In the genomic region with DNA sequence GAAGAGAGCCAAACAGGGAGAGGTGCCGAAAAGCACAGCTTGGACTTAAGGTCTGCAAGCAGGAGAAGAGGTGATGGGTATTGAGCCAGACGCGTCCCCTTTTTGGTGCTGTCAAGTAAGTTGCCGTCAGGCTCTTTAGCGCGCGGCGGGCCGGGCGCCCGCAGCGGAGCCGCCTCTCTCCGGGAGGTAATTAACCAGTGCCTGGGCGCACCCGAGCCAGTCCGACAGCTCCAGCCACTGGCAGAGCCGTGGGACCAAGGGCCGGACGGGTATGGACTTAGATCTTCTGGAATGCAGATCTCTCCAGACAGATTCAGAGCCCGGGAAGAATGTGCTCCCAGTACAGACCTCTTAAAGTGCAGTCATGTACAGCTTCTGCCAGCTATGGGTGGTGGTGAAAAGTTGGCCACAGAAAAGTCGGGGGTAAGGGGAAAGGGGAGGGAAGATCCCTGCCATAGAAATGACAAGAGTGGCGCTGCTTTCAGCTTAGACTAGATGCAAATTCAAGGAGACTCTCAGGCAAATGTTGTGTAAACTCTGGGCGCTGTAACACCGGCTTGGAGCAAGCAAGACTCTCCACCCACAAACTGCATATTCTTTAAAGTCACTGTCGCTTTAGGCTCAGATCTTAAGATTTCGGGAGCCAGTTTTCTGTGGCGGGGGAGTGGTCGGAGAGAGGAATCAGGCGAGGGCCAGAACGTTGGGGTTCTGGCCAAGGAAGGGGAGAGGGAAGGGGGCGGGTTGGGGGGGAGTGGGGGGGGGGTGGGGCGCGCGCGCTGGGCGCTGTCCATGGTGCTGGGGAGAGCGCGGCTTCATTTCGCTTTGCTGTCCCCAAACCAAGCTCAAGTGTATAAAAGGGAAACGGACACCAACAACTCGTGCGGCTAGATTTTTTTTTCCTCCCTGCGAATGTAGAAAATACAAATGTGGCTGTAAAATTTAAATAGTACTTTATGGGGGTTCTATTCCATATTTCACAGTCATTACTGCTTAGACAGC, we compare ENCODE assay signal across 2 cellular contexts.
TF ChIP-seq lines count a peak whose summit lies in the region.

No MANE protein-coding gene starts in this region.

TF ChIP-seq in A549, 52 proteins besides CTCF, POLR2A, EP300 and RAD21 (continued from another document):
- TF ChIP-seq, protein P1, sequence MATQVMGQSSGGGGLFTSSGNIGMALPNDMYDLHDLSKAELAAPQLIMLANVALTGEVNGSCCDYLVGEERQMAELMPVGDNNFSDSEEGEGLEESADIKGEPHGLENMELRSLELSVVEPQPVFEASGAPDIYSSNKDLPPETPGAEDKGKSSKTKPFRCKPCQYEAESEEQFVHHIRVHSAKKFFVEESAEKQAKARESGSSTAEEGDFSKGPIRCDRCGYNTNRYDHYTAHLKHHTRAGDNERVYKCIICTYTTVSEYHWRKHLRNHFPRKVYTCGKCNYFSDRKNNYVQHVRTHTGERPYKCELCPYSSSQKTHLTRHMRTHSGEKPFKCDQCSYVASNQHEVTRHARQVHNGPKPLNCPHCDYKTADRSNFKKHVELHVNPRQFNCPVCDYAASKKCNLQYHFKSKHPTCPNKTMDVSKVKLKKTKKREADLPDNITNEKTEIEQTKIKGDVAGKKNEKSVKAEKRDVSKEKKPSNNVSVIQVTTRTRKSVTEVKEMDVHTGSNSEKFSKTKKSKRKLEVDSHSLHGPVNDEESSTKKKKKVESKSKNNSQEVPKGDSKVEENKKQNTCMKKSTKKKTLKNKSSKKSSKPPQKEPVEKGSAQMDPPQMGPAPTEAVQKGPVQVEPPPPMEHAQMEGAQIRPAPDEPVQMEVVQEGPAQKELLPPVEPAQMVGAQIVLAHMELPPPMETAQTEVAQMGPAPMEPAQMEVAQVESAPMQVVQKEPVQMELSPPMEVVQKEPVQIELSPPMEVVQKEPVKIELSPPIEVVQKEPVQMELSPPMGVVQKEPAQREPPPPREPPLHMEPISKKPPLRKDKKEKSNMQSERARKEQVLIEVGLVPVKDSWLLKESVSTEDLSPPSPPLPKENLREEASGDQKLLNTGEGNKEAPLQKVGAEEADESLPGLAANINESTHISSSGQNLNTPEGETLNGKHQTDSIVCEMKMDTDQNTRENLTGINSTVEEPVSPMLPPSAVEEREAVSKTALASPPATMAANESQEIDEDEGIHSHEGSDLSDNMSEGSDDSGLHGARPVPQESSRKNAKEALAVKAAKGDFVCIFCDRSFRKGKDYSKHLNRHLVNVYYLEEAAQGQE (IDR thresholded peaks at IDR 0.05), result peak; percentile 84
- TF ChIP-seq TP53 (CRISPR knock-in tag; IDR thresholded peaks at IDR 0.05) (no peak), ZC3H11A (IDR thresholded peaks at IDR 0.05) (no peak), SREBF2 (IDR thresholded peaks at IDR 0.05) (no peak), EHF (CRISPR knock-in tag; IDR thresholded peaks at IDR 0.05) (no peak), KDM5A (IDR thresholded peaks at IDR 0.05) (no peak), ZSCAN20 (CRISPR knock-in tag; IDR thresholded peaks at IDR 0.05) (no peak), CBX8 (IDR thresholded peaks at IDR 0.05) (peak; percentile 22; the same call in 1 of the 2 replicates)

TF ChIP-seq in GM23338, 12 proteins besides CTCF, POLR2A, EP300 and RAD21 (continued from another document):
- TF ChIP-seq, protein P2, sequence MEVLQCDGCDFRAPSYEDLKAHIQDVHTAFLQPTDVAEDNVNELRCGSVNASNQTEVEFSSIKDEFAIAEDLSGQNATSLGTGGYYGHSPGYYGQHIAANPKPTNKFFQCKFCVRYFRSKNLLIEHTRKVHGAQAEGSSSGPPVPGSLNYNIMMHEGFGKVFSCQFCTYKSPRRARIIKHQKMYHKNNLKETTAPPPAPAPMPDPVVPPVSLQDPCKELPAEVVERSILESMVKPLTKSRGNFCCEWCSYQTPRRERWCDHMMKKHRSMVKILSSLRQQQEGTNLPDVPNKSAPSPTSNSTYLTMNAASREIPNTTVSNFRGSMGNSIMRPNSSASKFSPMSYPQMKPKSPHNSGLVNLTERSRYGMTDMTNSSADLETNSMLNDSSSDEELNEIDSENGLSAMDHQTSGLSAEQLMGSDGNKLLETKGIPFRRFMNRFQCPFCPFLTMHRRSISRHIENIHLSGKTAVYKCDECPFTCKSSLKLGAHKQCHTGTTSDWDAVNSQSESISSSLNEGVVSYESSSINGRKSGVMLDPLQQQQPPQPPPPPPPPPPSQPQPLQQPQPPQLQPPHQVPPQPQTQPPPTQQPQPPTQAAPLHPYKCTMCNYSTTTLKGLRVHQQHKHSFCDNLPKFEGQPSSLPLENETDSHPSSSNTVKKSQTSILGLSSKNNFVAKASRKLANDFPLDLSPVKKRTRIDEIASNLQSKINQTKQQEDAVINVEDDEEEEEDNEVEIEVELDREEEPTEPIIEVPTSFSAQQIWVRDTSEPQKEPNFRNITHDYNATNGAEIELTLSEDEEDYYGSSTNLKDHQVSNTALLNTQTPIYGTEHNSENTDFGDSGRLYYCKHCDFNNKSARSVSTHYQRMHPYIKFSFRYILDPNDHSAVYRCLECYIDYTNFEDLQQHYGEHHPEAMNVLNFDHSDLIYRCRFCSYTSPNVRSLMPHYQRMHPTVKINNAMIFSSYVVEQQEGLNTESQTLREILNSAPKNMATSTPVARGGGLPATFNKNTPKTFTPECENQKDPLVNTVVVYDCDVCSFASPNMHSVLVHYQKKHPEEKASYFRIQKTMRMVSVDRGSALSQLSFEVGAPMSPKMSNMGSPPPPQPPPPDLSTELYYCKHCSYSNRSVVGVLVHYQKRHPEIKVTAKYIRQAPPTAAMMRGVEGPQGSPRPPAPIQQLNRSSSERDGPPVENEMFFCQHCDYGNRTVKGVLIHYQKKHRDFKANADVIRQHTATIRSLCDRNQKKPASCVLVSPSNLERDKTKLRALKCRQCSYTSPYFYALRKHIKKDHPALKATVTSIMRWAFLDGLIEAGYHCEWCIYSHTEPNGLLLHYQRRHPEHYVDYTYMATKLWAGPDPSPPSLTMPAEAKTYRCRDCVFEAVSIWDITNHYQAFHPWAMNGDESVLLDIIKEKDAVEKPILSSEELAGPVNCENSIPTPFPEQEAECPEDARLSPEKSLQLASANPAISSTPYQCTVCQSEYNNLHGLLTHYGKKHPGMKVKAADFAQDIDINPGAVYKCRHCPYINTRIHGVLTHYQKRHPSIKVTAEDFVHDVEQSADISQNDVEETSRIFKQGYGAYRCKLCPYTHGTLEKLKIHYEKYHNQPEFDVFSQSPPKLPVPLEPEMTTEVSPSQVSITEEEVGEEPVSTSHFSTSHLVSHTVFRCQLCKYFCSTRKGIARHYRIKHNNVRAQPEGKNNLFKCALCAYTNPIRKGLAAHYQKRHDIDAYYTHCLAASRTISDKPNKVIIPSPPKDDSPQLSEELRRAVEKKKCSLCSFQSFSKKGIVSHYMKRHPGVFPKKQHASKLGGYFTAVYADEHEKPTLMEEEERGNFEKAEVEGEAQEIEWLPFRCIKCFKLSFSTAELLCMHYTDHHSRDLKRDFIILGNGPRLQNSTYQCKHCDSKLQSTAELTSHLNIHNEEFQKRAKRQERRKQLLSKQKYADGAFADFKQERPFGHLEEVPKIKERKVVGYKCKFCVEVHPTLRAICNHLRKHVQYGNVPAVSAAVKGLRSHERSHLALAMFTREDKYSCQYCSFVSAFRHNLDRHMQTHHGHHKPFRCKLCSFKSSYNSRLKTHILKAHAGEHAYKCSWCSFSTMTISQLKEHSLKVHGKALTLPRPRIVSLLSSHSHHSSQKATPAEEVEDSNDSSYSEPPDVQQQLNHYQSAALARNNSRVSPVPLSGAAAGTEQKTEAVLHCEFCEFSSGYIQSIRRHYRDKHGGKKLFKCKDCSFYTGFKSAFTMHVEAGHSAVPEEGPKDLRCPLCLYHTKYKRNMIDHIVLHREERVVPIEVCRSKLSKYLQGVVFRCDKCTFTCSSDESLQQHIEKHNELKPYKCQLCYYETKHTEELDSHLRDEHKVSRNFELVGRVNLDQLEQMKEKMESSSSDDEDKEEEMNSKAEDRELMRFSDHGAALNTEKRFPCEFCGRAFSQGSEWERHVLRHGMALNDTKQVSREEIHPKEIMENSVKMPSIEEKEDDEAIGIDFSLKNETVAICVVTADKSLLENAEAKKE (CRISPR knock-in tag; IDR thresholded peaks at IDR 0.05), result no peak
- TF ChIP-seq, protein P3, sequence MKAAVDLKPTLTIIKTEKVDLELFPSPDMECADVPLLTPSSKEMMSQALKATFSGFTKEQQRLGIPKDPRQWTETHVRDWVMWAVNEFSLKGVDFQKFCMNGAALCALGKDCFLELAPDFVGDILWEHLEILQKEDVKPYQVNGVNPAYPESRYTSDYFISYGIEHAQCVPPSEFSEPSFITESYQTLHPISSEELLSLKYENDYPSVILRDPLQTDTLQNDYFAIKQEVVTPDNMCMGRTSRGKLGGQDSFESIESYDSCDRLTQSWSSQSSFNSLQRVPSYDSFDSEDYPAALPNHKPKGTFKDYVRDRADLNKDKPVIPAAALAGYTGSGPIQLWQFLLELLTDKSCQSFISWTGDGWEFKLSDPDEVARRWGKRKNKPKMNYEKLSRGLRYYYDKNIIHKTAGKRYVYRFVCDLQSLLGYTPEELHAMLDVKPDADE (IDR thresholded peaks at IDR 0.05), result no peak
- TF ChIP-seq NANOG (IDR thresholded peaks at IDR 0.05; ENCODE audit: borderline replicate concordance) (no peak), CREB1 (CRISPR knock-in tag; IDR thresholded peaks at IDR 0.05; ENCODE audit: low read depth) (no peak), POLR2AphosphoS5 (IDR thresholded peaks at IDR 0.05; ENCODE audit: low read depth) (no peak), EZH2 (IDR thresholded peaks at IDR 0.05; ENCODE audit: low read depth, unreplicated experiment) (peak; percentile 42)
TF ChIP-seq in GM23338: peak in this region for 2.
